Comparison of ENCODE assay signal across 9 cellular contexts in the genomic region with DNA sequence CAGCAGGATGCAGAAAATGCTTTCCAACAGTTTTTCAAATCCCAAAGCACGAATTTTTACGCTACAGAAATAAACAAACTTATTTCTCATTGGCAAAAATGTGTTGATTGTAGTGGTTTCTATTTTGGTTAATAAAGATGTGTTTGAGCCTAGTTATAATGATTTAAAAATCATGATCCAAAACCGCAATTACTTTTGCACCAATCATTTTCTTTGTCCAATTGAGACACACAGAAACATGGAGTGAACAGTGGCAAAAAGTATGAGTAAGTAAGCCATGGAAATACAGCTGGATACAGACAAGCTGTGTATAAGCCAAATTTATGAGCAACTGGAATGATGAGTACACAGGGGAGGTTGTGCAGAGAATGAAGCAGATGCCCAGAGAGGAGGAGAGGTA.
"Had no signal": no experiment of that assay in that cellular context is flagged by ENCODE, and none has a peak within 500 bp of the region (broad histone marks: within the 10 kb centered on the region; RNA-seq: fewer than 3 reads in every experiment).

No MANE protein-coding gene starts in this region.

- DNase-seq: GM23248, GOT3, H7, Karpas-422 had no signal

- ATAC-seq: HCT116, K562 had no signal

- H3K4me1 ChIP-seq: HAP-1 had no signal

- H2AFZ ChIP-seq: GM23248 had no signal

- H3K4me3 ChIP-seq: GM23248, HAP-1, K562 had no signal

- H3K27ac ChIP-seq: GM23248, KMS-11 had no signal

- H3K36me3 ChIP-seq: HAP-1 had no signal

- FAIRE-seq: HTR-8/SVneo, K562 had no signal

- H3K9ac ChIP-seq: GM23248, KMS-11 had no signal

- H3K4me2 ChIP-seq: KMS-11 had no signal
